15 cellular contexts compared by ENCODE assay signal in the genomic region with DNA sequence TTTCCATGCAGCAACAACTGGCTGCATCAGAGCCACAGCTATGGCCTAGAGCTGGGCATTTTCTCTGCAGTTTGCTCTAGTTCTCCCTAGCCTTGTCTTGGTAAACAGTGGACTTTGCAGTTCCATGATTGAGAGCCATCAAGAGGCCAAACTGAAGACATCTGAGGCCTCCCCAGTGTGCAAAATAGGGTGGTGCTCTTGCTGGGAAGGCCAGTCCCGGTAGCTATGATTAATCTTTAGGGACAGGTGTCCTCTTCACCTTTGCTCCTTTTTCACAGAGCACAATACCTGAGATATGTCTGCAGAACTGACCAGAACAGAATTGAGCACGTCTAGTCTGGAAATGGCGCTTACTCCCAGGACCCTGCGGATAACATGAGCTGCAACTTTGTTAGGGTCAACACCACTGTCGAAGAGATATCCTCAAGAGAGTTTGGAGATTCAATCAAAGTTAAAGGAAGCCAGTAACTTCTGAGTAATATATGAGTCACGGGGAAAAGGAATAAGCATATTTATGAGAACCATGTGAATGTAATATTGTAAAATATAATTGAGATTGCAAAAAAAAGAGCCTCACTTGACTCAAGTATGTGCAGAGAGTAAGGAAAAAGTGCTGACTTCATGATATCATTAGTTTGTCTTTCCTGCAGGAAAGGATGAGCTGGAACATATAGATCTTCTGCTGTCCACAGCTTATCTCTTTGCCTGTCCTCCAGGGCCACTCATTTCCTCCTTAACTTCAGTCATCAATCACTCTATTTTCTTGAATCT.
A peak's percentile ranks its signal among the peaks of the same experiment; 100 is the strongest.
DNase-seq lines count a peak whose midpoint lies in the region; ATAC-seq, FAIRE-seq and TF ChIP-seq lines count a peak whose summit lies in the region.
"Had no signal": no experiment of that assay in that cellular context is flagged by ENCODE, and none has a peak within 500 bp of the region (broad histone marks: within the 10 kb centered on the region; RNA-seq: fewer than 3 reads in every experiment).

No MANE protein-coding gene starts in this region.

- intact Hi-C loops in ovary (cut with DNase I): no loop called here
- intact Hi-C loops in vagina (cut with DNase I): no loop called here

- peak; percentile 47 for DNase-seq in AG08395 (ENCODE audit: low spot score)
- peak; percentile 50 for DNase-seq in HFFc6
- peak; percentile 66 for DNase-seq in astrocyte of the spinal cord (ENCODE audit: low read depth, low spot score)
- DNase-seq in keratinocyte (ENCODE audit: low read depth, low spot score): no peak
- no peak for DNase-seq in ovary
- DNase-seq in SK-N-DZ (ENCODE audit: low spot score): no peak
- DNase-seq in vagina (ENCODE audit: extremely low spot score in 2 of 2): no peak
- DNase-seq: activated CD8-positive, alpha-beta T cell treated with anti-CD3 and anti-CD28 coated beads for 36 hours; GF-D8; hippocampal formation; NCI-H1930; NK-92 treated with Interleukin-12 subunit alpha and Interleukin-12 subunit beta, amount 100 ng/mL, for 24 hours; thyroid gland had no signal

- H3K79me2 ChIP-seq in keratinocyte (ENCODE audit: control insufficient read depth, insufficient read depth, low read length): no peaks in the 10 kb centered on the region

- dilution Hi-C loops in keratinocyte (cut with MboI; ENCODE audit: extremely low pct_ligation_motif_present, low sequenced_read_pairs): no loop called here

- no peaks in the 10 kb centered on the region for H3K27me3 Mint-ChIP-seq in HFFc6 (ENCODE audit: insufficient read depth)
- H3K27me3 Mint-ChIP-seq: activated CD8-positive, alpha-beta T cell treated with anti-CD3 and anti-CD28 coated beads for 36 hours; activated naive CD4-positive, alpha-beta T cell treated with anti-CD3 and anti-CD28 coated beads, Interleukin-2, amount 50 U/mL, for 24 hours had no signal

- H3K9me3 Mint-ChIP-seq in HFFc6: no peaks in the 10 kb centered on the region
- H3K9me3 Mint-ChIP-seq: activated CD8-positive, alpha-beta T cell treated with anti-CD3 and anti-CD28 coated beads for 36 hours; activated naive CD4-positive, alpha-beta T cell treated with anti-CD3 and anti-CD28 coated beads, Interleukin-2, amount 50 U/mL, for 24 hours had no signal

- H3K27ac Mint-ChIP-seq in HFFc6: peak overlapping the region; percentile 24
- H3K27ac Mint-ChIP-seq: activated CD8-positive, alpha-beta T cell treated with anti-CD3 and anti-CD28 coated beads for 36 hours had no signal

- TF ChIP-seq POLR2A in ovary (IDR thresholded peaks at IDR 0.05): no peak
- no peak for TF ChIP-seq POLR2A in vagina (IDR thresholded peaks at IDR 0.05)

- H3K9me1 ChIP-seq in keratinocyte (ENCODE audit: control insufficient read depth, extremely low read depth, insufficient read depth, low read length): peaks cover 2% of the 10 kb centered on the region

- in situ Hi-C loops in astrocyte of the spinal cord (cut with HindIII; ENCODE audit: low sequenced_read_pairs): no loop called here

- TF ChIP-seq CTCF in HFFc6 (IDR thresholded peaks at IDR 0.05): no peak
- no peak for TF ChIP-seq CTCF in astrocyte of the spinal cord (IDR thresholded peaks at IDR 0.05; ENCODE audit: low read depth, low read length)
- no peak for TF ChIP-seq CTCF in keratinocyte (optimal IDR thresholded peaks at IDR 0.05 in 1 of 3, IDR thresholded peaks at IDR 0.05 in 1 of 3, conservative IDR thresholded peaks at IDR 0.05 in 1 of 3; ENCODE audit: extremely low read depth in 1 of 3, insufficient read depth in 2 of 3, low read length in 3 of 3)
- no peak for TF ChIP-seq CTCF in ovary (IDR thresholded peaks at IDR 0.05)
- no peak for TF ChIP-seq CTCF in vagina (IDR thresholded peaks at IDR 0.05)

- H3K9ac ChIP-seq in keratinocyte (ENCODE audit: control insufficient read depth, extremely low read depth, insufficient read depth, low read length): no peak overlapping the region

- H3K27ac ChIP-seq in keratinocyte (ENCODE audit: control insufficient read depth, insufficient read depth, low read length) (no peak overlapping the region), ovary (no peak overlapping the region), vagina (no peak overlapping the region)

- no peak for TF ChIP-seq EP300 in ovary (IDR thresholded peaks at IDR 0.05)

- H3K36me3 Mint-ChIP-seq in HFFc6 (ENCODE audit: low read depth): no peaks in the 10 kb centered on the region

- H3K27me3 ChIP-seq in keratinocyte (ENCODE audit: control insufficient read depth, extremely low read depth, insufficient read depth, low read length) (no peaks in the 10 kb centered on the region), ovary (no peaks in the 10 kb centered on the region), vagina (no peaks in the 10 kb centered on the region)
- H3K27me3 ChIP-seq: thyroid gland had no signal

- H3K4me1 ChIP-seq in keratinocyte (ENCODE audit: control insufficient read depth, extremely low read depth, insufficient read depth, low read length) (peaks cover 30% of the 10 kb centered on the region), ovary (ENCODE audit: insufficient read depth) (no peaks in the 10 kb centered on the region), vagina (no peaks in the 10 kb centered on the region)

- no peak for ATAC-seq in GM21723 (IDR thresholded peaks at IDR 0.05; ENCODE audit: unreplicated experiment)
- ATAC-seq: activated CD8-positive, alpha-beta T cell treated with anti-CD3 and anti-CD28 coated beads for 36 hours had no signal

- peak overlapping the region; percentile 6; the same call in 1 of the 2 replicates for H3K4me3 Mint-ChIP-seq in HFFc6
- H3K4me3 Mint-ChIP-seq: activated CD8-positive, alpha-beta T cell treated with anti-CD3 and anti-CD28 coated beads for 36 hours; activated naive CD4-positive, alpha-beta T cell treated with anti-CD3 and anti-CD28 coated beads, Interleukin-2, amount 50 U/mL, for 24 hours had no signal

- H3K9me3 ChIP-seq in keratinocyte (ENCODE audit: control insufficient read depth, low read depth, low read length) (no peaks in the 10 kb centered on the region), ovary (no peaks in the 10 kb centered on the region), vagina (no peaks in the 10 kb centered on the region)
- H3K9me3 ChIP-seq: thyroid gland had no signal

- 80 to 85% (median 83%) methylated on average over 6 of the region's 6 CpGs for WGBS in ovary, 3 donors

- no peaks in the 10 kb centered on the region for H4K20me1 ChIP-seq in keratinocyte (ENCODE audit: control insufficient read depth, extremely low read depth, insufficient read depth, low read length)

- H3K36me3 ChIP-seq in keratinocyte (ENCODE audit: control insufficient read depth in 2 of 2, extremely low read depth in 1 of 2, insufficient read depth in 2 of 2, low read length in 2 of 2) (no peaks in the 10 kb centered on the region), ovary (no peaks in the 10 kb centered on the region), vagina (no peaks in the 10 kb centered on the region)
- H3K36me3 ChIP-seq: thyroid gland had no signal

- no peak overlapping the region for H2AFZ ChIP-seq in keratinocyte (ENCODE audit: control insufficient read depth, low read length)

- peak overlapping the region; percentile 48 for H3K4me2 ChIP-seq in keratinocyte (ENCODE audit: control insufficient read depth, extremely low read depth, insufficient read depth, low read depth, low read length)

- peaks cover 58% of the 10 kb centered on the region for H3K4me1 Mint-ChIP-seq in HFFc6 (ENCODE audit: low read depth)

- peak; percentile 61 for FAIRE-seq in keratinocyte (lab: Jason Lieb, UNC)

- H3K4me3 ChIP-seq in astrocyte of the spinal cord (ENCODE audit: low read depth, low read length): no peak overlapping the region
- no peak overlapping the region for H3K4me3 ChIP-seq in keratinocyte (ENCODE audit: control insufficient read depth in 2 of 3, extremely low read depth in 1 of 3, insufficient read depth in 2 of 3, low read depth in 1 of 3, low read length in 3 of 3)
- H3K4me3 ChIP-seq in ovary: no peak overlapping the region
- no peak overlapping the region for H3K4me3 ChIP-seq in vagina
- H3K4me3 ChIP-seq: thyroid gland had no signal

Comparison
In these comparisons a context has a peak if more than half of its experiments do, and no peak if none do; other contexts are left out.
1. DNase-seq: peak in AG08395 (single experiment), HFFc6 (single experiment) and astrocyte of the spinal cord (single experiment); none in keratinocyte (single experiment), ovary (0 of 5), SK-N-DZ (single experiment) and vagina (0 of 2).